Comparison of ENCODE assay signal across 25 cellular contexts in genomic region chr18:63084220-63084619, GRCh38.
"Had no signal": no experiment of that assay in that cellular context is flagged by ENCODE, and none has a peak within 500 bp of the region (broad histone marks: within the 10 kb centered on the region; RNA-seq: fewer than 3 reads in every experiment).

No MANE protein-coding gene starts in this region.

- H3K27me3 Mint-ChIP-seq: natural killer cell treated with Interleukin-12 subunit alpha and Interleukin-12 subunit beta and Interleukin-15 and Interleukin-18, amount 100 ng/mL, for 72 hours; stimulated activated naive CD8-positive, alpha-beta T cell treated with anti-CD3 and anti-CD28 coated beads, Interleukin-15, amount 100 ng/mL, for 72 hours; type B pancreatic cell had no signal

- H3K4me3 Mint-ChIP-seq: naive B cell; naive thymus-derived CD8-positive, alpha-beta T cell; natural killer cell treated with Interleukin-12 subunit alpha and Interleukin-12 subunit beta and Interleukin-15 and Interleukin-18, amount 100 ng/mL, for 72 hours; nephron progenitor cell; neural crest cell; stimulated activated effector memory CD8-positive, alpha-beta T cell treated with anti-CD3 and anti-CD28 coated beads, Interleukin-12 subunit alpha, Interleukin-12 subunit beta, amount 100 ng/mL, for 72 hours; stimulated activated naive B cell treated with anti-CD40 and anti-IgM and Interleukin-4, amounts not matched to agents 10 μg/mL and 1 μg/mL and 100 μg/mL, for 72 hours; stimulated activated naive CD8-positive, alpha-beta T cell treated with anti-CD3 and anti-CD28 coated beads, Interleukin-15, amount 100 ng/mL, for 72 hours; type B pancreatic cell had no signal

- ATAC-seq: naive thymus-derived CD8-positive, alpha-beta T cell; natural killer cell treated with Interleukin-12 subunit alpha and Interleukin-12 subunit beta and Interleukin-15 and Interleukin-18, amount 100 ng/mL, for 72 hours; pancreas; right cardiac atrium; stimulated activated effector memory CD8-positive, alpha-beta T cell treated with anti-CD3 and anti-CD28 coated beads, Interleukin-12 subunit alpha, Interleukin-12 subunit beta, amount 100 ng/mL, for 72 hours; stimulated activated naive B cell treated with anti-CD40 and anti-IgM and Interleukin-4, amounts not matched to agents 10 μg/mL and 1 μg/mL and 100 μg/mL, for 72 hours; stimulated activated naive CD8-positive, alpha-beta T cell treated with anti-CD3 and anti-CD28 coated beads, Interleukin-15, amount 100 ng/mL, for 72 hours; stimulated activated naive CD8-positive, alpha-beta T cell treated with anti-CD3 and anti-CD28 coated beads, Interleukin-15, Interleukin-2, amounts not matched to agents 100 U/mL and 50 U/mL, for 24 hours; upper lobe of right lung had no signal

- H3K4me1 Mint-ChIP-seq: stimulated activated effector memory CD8-positive, alpha-beta T cell treated with anti-CD3 and anti-CD28 coated beads, Interleukin-12 subunit alpha, Interleukin-12 subunit beta, amount 100 ng/mL, for 72 hours; stimulated activated naive CD8-positive, alpha-beta T cell treated with anti-CD3 and anti-CD28 coated beads, Interleukin-15, amount 100 ng/mL, for 72 hours had no signal

- DNase-seq: naive B cell; naive thymus-derived CD8-positive, alpha-beta T cell; nephron progenitor cell; nucleus accumbens; pancreas; right cardiac atrium; right lobe of liver; sigmoid colon; small intestine; stimulated activated CD4-positive, alpha-beta T cell treated with anti-CD3 and anti-CD28 coated beads, Interleukin-15, amount 100 ng/mL, for 24 hours; stimulated activated CD4-positive, alpha-beta T cell treated with anti-CD3 and anti-CD28 coated beads, Interleukin-2, amount 100 ng/mL, for 24 hours; stimulated activated CD4-positive, alpha-beta T cell treated with anti-CD3 and anti-CD28 coated beads, Interleukin-2, amount 100 ng/mL, for 48 hours; stimulated activated CD4-positive, alpha-beta T cell treated with anti-CD3 and anti-CD28 coated beads, Interleukin-4, amount 100 ng/mL, for 24 hours; stimulated activated naive B cell treated with anti-CD40 and anti-IgM and Interleukin-4, amounts not matched to agents 10 μg/mL and 1 μg/mL and 100 μg/mL, for 72 hours; stimulated activated naive CD8-positive, alpha-beta T cell treated with anti-CD3 and anti-CD28 coated beads, Interleukin-15, amount 100 ng/mL, for 72 hours; stimulated activated naive CD8-positive, alpha-beta T cell treated with anti-CD3 and anti-CD28 coated beads, Interleukin-15, Interleukin-2, amounts not matched to agents 100 U/mL and 50 U/mL, for 24 hours; substantia nigra; testis; tibial artery; transverse colon; upper lobe of right lung had no signal

- H3K27ac Mint-ChIP-seq: naive thymus-derived CD8-positive, alpha-beta T cell; natural killer cell treated with Interleukin-12 subunit alpha and Interleukin-12 subunit beta and Interleukin-15 and Interleukin-18, amount 100 ng/mL, for 72 hours; nephron progenitor cell; stimulated activated effector memory CD8-positive, alpha-beta T cell treated with anti-CD3 and anti-CD28 coated beads, Interleukin-12 subunit alpha, Interleukin-12 subunit beta, amount 100 ng/mL, for 72 hours; stimulated activated naive B cell treated with anti-CD40 and anti-IgM and Interleukin-4, amounts not matched to agents 10 μg/mL and 1 μg/mL and 100 μg/mL, for 72 hours; type B pancreatic cell had no signal

- H3K36me3 Mint-ChIP-seq: stimulated activated effector memory CD8-positive, alpha-beta T cell treated with anti-CD3 and anti-CD28 coated beads, Interleukin-12 subunit alpha, Interleukin-12 subunit beta, amount 100 ng/mL, for 72 hours; type B pancreatic cell had no signal
